ENCODE assay signal across 8 cellular contexts in the genomic region with DNA sequence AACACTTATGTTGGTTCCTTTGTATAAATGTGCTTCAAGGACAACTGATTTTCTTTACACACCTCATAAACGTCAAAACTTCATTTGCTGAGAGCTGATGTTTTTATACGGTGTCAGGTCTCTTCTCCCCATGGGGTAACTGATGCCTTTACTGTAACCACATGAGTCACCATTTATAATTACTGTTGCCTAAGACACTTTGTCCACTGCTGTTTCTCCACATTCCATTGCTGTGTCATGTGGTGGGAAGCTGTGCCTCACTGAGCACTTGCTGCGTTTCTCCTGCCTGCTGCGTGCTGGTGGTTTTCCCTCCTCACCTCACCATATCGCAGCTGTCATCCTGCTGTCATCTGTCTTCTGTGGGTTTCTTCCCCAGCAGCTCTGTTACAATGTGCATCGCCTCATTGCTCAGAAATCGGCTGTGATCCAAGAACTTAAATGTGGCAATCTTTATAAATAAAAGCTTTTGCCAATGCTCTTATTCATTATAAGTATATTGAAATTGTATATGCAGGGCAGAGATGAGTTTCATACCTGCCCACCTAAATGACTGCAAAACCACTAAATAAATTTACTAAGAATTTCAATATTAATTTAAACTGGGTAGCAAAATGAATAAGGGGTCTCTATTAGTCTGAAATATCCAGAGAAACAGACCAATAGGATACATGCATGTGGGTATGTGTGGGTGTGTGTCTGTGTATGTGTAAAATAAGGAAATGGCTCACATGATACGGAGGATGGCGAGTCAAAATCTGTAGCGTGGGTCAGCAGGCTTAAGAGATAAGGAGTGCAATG.
DNase-seq lines count a peak whose midpoint lies in the region; ATAC-seq and TF ChIP-seq lines count a peak whose summit lies in the region.

No MANE protein-coding gene starts in this region.

- peaks cover 21% of the 10 kb centered on the region for H3K4me1 Mint-ChIP-seq in chondrocyte (ENCODE audit: low read depth)

- no peaks in the 10 kb centered on the region for H3K9me3 Mint-ChIP-seq in chondrocyte (ENCODE audit: low read depth)

- no peak for TF ChIP-seq CTCF in chondrocyte (IDR thresholded peaks at IDR 0.05)

- no peaks in the 10 kb centered on the region for H3K36me3 Mint-ChIP-seq in chondrocyte (ENCODE audit: low read depth)

- peak; percentile 1 for DNase-seq in DMS153 (lab: John Stamatoyannopoulos, UW)
- DNase-seq in DMS153 treated with DMSO at 0.1 percent for 48 hours (lab: John Stamatoyannopoulos, UW; ENCODE audit: unreplicated experiment) = no peak
- DNase-seq in NCI-H446 treated with DMSO at 0.1 percent for 48 hours (lab: John Stamatoyannopoulos, UW) = peak; percentile 21
- DNase-seq in chondrocyte (ENCODE audit: low spot score) = no peak
- DNase-seq in renal cortical epithelial cell (ENCODE audit: low read depth) = peak; percentile 100
- no peak for DNase-seq in NCI-H526 treated with DMSO at 0.1 percent for 48 hours (lab: John Stamatoyannopoulos, UW)
- DNase-seq in activated naive CD4-positive, alpha-beta T cell (lab: John Stamatoyannopoulos, UW) = no peak

- ATAC-seq in GM21367 (IDR thresholded peaks at IDR 0.05; ENCODE audit: unreplicated experiment) = no peak

- peak overlapping the region; percentile 31 for H3K4me3 Mint-ChIP-seq in chondrocyte (ENCODE audit: unreplicated experiment)

- no peaks in the 10 kb centered on the region for H3K27me3 Mint-ChIP-seq in chondrocyte (ENCODE audit: low read depth)

- H3K27ac Mint-ChIP-seq in chondrocyte (ENCODE audit: unreplicated experiment) = peak overlapping the region; percentile 76

Comparison
In these comparisons a context has a peak if more than half of its experiments do, and no peak if none do; other contexts are left out.
1. DNase-seq: peak in DMS153 (single experiment), NCI-H446 treated with DMSO at 0.1 percent for 48 hours (single experiment) and renal cortical epithelial cell (single experiment); none in DMS153 treated with DMSO at 0.1 percent for 48 hours (single experiment), chondrocyte (single experiment), NCI-H526 treated with DMSO at 0.1 percent for 48 hours (single experiment) and activated naive CD4-positive, alpha-beta T cell (0 of 4).